Comparison of ENCODE assay signal across 8 cellular contexts in the genomic region with DNA sequence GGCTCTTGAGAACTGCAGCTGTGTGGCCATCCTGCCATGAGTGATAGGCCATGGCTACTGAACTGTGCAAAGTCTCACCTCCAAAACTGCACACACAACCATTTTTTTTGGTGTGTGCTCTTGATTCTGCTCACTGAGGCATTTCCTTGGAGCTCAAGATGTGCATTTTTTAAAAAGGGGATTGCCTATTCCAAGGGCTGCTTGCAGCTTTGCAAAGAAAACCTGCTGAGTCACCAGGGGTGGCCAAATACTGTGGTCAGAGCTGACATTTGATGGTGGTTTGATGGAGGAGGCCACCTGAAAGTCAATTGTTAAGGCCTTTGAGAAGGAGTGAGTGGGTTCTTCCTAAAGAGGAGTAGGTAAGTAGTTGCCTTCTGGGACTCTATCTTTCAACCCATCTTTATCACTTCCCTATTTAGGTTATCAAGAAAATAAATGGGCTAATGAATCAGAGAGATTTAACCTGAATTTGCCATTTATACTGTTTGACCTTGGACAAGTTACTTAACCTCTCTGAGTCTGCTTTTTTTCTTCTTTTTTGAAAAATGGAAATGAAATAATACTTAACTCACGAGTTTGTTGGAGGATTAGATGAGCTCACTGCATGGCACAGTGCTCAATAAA.
DNase-seq lines count a peak whose midpoint lies in the region; ATAC-seq and FAIRE-seq lines count a peak whose summit lies in the region.

No MANE protein-coding gene starts in this region.

- no peaks in the 10 kb centered on the region for H3K79me2 ChIP-seq in GM23248 (ENCODE audit: insufficient read depth)

- H3K4me3 ChIP-seq in GM23248 = no peak overlapping the region
- H3K4me3 ChIP-seq in SJCRH30 = no peak overlapping the region

- no peaks in the 10 kb centered on the region for H3K27me3 ChIP-seq in GM23248 (replicated peaks; ENCODE audit: insufficient read depth)
- H3K27me3 ChIP-seq in SJCRH30 = peaks cover 8% of the 10 kb centered on the region; the same call in 1 of the 2 replicates

- no peaks in the 10 kb centered on the region for H4K20me1 ChIP-seq in GM23248 (ENCODE audit: insufficient read depth)

- ATAC-seq in GM18519 (IDR thresholded peaks at IDR 0.05; ENCODE audit: low FRiP score, unreplicated experiment) = peak; percentile 77

- DNase-seq in GM23248 = peak; percentile 48
- peak; percentile 79 for DNase-seq in LHCN-M2 (ENCODE audit: low read depth)
- peak; percentile 74 for DNase-seq in fibroblast of peridontal ligament (ENCODE audit: extremely low read depth)
- no peak for DNase-seq in SJCRH30
- DNase-seq in pons (ENCODE audit: low spot score) = no peak
- no peak for DNase-seq in dermis blood vessel endothelial cell
- no peak for DNase-seq in frontal cortex (ENCODE audit: low spot score in 2 of 2)

- H3K4me1 ChIP-seq in GM23248 (ENCODE audit: insufficient read depth) (0 out of 2 replicates have a peak, but pooled peaks cover 6% of the 10 kb centered on the region), SJCRH30 (no peaks in the 10 kb centered on the region)

- WGBS in GM23248 (ENCODE audit: low coverage in 1 of 2, low lambda C conversion rate in 2 of 2, missing lambda C conversion rate in 2 of 2), 2 experiments = 68 to 82% methylated on average over 1 of the region's 1 CpG

- no peak for FAIRE-seq in frontal cortex (lab: Jason Lieb, UNC)

- H3K9ac ChIP-seq in GM23248 = no peak overlapping the region

- H3K9me2 ChIP-seq in GM23248 (ENCODE audit: insufficient read depth) = no peaks in the 10 kb centered on the region

- H3K27ac ChIP-seq in GM23248 = no peak overlapping the region
- no peak overlapping the region for H3K27ac ChIP-seq in SJCRH30

- H3F3A ChIP-seq in GM23248 (ENCODE audit: insufficient read depth) = peaks cover 7% of the 10 kb centered on the region; the same call in 1 of the 2 replicates

- H3K36me3 ChIP-seq in GM23248 (ENCODE audit: low read depth) (no peaks in the 10 kb centered on the region), SJCRH30 (no peaks in the 10 kb centered on the region)

- H3K9me3 ChIP-seq in GM23248 (ENCODE audit: low read depth) (no peaks in the 10 kb centered on the region), SJCRH30 (replicated peaks) (no peaks in the 10 kb centered on the region)

- no peak overlapping the region for H2AFZ ChIP-seq in GM23248

- in situ Hi-C loops in GM23248 (cut with MboI) = no loop called here

- H3K4me2 ChIP-seq in GM23248 (ENCODE audit: unreplicated experiment) = no peak overlapping the region

Comparison
In these comparisons a context has a peak if more than half of its experiments do, and no peak if none do; other contexts are left out.
1. DNase-seq: peak in GM23248 (single experiment), LHCN-M2 (single experiment) and fibroblast of peridontal ligament (single experiment); none in SJCRH30 (0 of 2), pons (single experiment), dermis blood vessel endothelial cell (single experiment) and frontal cortex (0 of 2).